ENCODE assay signal across 11 cellular contexts in genomic region chr1:229139320-229139719, GRCh38.
DNase-seq lines count a peak whose midpoint lies in the region; ATAC-seq, FAIRE-seq and TF ChIP-seq lines count a peak whose summit lies in the region.
"Had no signal": no experiment of that assay in that cellular context is flagged by ENCODE, and none has a peak within 500 bp of the region (broad histone marks: within the 10 kb centered on the region; RNA-seq: fewer than 3 reads in every experiment).

No MANE protein-coding gene starts in this region.

- WGBS in upper lobe of left lung, 2 donors = 65 to 69% methylated on average over 8 of the region's 8 CpGs
- WGBS in stomach, 5 donors = 68 to 81% (median 77%) methylated on average over 8 of the region's 8 CpGs

- H3K27ac Mint-ChIP-seq in memory B cell = no peak overlapping the region

- CTCF ChIA-PET in RWPE1 (lab: Yijun Ruan, JAX) = interaction anchor here (0.6 kb wide), 2 partner anchors 158 to 1594 kb away, joined by 3 read pairs; no protein-coding TSS in a partner anchor

- no peaks in the 10 kb centered on the region for H3K27me3 Mint-ChIP-seq in memory B cell

- no peak for FAIRE-seq in urothelium cell line (lab: Jason Lieb, UNC)

- DNase-seq in GM12864 (ENCODE audit: low read depth) (peak; percentile 31), NCI-H2171 (lab: John Stamatoyannopoulos, UW) (peak; percentile 26), memory B cell (ENCODE audit: low spot score in 2 of 2) (no peak), upper lobe of left lung (no peak), stomach (no peak), urothelium cell line (ENCODE audit: low spot score) (no peak), RWPE1 (ENCODE audit: low spot score) (no peak)
- DNase-seq: GM23248, left lung had no signal

- no peaks in the 10 kb centered on the region for H3K27me3 ChIP-seq in upper lobe of left lung
- no peaks in the 10 kb centered on the region for H3K27me3 ChIP-seq in stomach
- H3K27me3 ChIP-seq: left lung, right atrium auricular region had no signal

- ATAC-seq in GM21447 (IDR thresholded peaks at IDR 0.05; ENCODE audit: unreplicated experiment) = peak; percentile 53
- no peak for ATAC-seq in memory B cell (ENCODE audit: low read depth)
- no peak for ATAC-seq in upper lobe of left lung (ENCODE audit: low FRiP score in 2 of 2)
- ATAC-seq: left lung had no signal

- H3K4me1 ChIP-seq in upper lobe of left lung (no peaks in the 10 kb centered on the region), stomach (peaks cover 0 to 7% (median 0%) of the 10 kb centered on the region in 4 donors)
- H3K4me1 ChIP-seq: right atrium auricular region had no signal

- peaks cover 18% of the 10 kb centered on the region for H3K4me1 Mint-ChIP-seq in memory B cell

- H3K4me3 ChIP-seq in GM12864 (ENCODE audit: low read depth, low read length) (no peak overlapping the region; the same call in 1 of the 2 replicates), upper lobe of left lung (no peak overlapping the region), stomach (no peak overlapping the region)
- H3K4me3 ChIP-seq: GM23248, left lung, right atrium auricular region had no signal

- H3K4me3 Mint-ChIP-seq in memory B cell = peak overlapping the region; percentile 1

- TF ChIP-seq POLR2A in upper lobe of left lung (IDR thresholded peaks at IDR 0.05) (no peak), stomach (IDR thresholded peaks at IDR 0.05) (no peak)

- peaks cover 0 to 8% (median 1%) of the 10 kb centered on the region in 4 donors for H3K9me3 ChIP-seq in upper lobe of left lung
- peaks cover 0 to 9% (median 4%) of the 10 kb centered on the region in 4 donors for H3K9me3 ChIP-seq in stomach
- H3K9me3 ChIP-seq: right atrium auricular region had no signal

- peaks cover 2% of the 10 kb centered on the region for H3K9me3 Mint-ChIP-seq in memory B cell

- no peak for TF ChIP-seq EP300 in upper lobe of left lung (IDR thresholded peaks at IDR 0.05)
- no peak for TF ChIP-seq EP300 in stomach (IDR thresholded peaks at IDR 0.05)

- no peak for TF ChIP-seq CTCF in GM12864 (IDR thresholded peaks at IDR 0.05; ENCODE audit: low read depth, low read length, missing control alignments)
- no peak for TF ChIP-seq CTCF in upper lobe of left lung (IDR thresholded peaks at IDR 0.05)
- TF ChIP-seq CTCF in stomach (IDR thresholded peaks at IDR 0.05) = no peak
- no peak for TF ChIP-seq CTCF in RWPE1 (conservative IDR thresholded peaks at IDR 0.05; ENCODE audit: low read depth)

- POLR2A ChIA-PET in RWPE1 (lab: Yijun Ruan, JAX; ENCODE audit: low non-redundant PET) = no interaction called here

- no peak overlapping the region for H3K27ac ChIP-seq in upper lobe of left lung
- no peak overlapping the region for H3K27ac ChIP-seq in stomach
- H3K27ac ChIP-seq in RWPE1 = no peak overlapping the region
- H3K27ac ChIP-seq: GM23248, left lung, right atrium auricular region had no signal

- H3K36me3 ChIP-seq in upper lobe of left lung (no peaks in the 10 kb centered on the region), stomach (no peaks in the 10 kb centered on the region)
- H3K36me3 ChIP-seq: left lung, right atrium auricular region had no signal

- H3K36me3 Mint-ChIP-seq in memory B cell = peaks cover 1% of the 10 kb centered on the region

- intact Hi-C loops in stomach (cut with DNase I; ENCODE audit: low total_unique reads) = no loop called here

Comparison
In these comparisons a context has a peak if more than half of its experiments do, and no peak if none do; other contexts are left out.
1. DNase-seq: peak in GM12864 (single experiment) and NCI-H2171 (single experiment); none in memory B cell (0 of 2), upper lobe of left lung (0 of 2), stomach (single experiment), urothelium cell line (single experiment) and RWPE1 (single experiment).